Comparison of ENCODE assay signal across 1 cellular context in the genomic region with DNA sequence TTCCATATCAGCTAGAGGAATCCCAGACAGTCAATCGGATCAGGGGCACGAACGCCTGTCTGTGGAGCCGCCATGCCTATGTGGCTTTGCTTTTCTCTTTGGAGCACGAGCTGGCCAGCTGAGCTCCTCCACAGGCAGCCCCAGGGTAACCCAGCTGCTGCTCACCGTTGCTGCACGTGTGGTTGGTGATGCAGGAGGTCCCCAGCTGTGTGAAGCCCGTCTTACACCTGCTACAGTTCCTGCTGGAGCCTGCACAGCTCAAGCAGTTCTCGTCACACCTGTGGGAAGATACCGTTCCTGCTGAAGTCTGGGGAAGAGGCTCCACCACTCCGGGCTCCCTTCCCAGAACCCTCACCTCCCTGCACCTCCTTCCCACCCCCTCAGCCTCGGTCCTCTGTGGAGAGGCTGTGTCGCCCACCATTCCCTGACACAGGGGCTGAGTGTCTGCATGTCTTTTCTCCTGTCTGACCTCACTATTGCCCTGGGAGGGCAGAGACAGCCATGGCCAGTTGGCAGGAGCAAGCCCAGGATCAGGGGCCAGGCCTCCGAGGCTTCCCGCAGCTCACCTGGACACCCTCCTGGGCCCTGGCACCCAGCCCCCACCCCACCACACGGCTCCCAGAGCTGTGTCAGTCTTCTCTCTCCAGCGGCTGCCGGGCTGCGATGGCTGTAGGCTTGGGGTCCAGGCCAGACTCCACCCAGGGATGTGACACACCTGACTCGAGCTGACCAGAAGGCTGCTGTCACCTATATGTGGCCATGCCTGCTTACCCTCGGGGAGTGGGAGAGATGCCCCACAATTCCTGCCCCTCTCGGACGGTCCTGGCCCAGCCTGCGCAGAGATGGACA.
TF ChIP-seq lines count a peak whose summit lies in the region.

No MANE protein-coding gene starts in this region.

TF ChIP-seq in HCT116, 20 proteins besides CTCF, POLR2A, EP300 and RAD21:
- TF ChIP-seq, protein P1, sequence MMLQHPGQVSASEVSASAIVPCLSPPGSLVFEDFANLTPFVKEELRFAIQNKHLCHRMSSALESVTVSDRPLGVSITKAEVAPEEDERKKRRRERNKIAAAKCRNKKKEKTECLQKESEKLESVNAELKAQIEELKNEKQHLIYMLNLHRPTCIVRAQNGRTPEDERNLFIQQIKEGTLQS (IDR thresholded peaks at IDR 0.05), result no peak
- TF ChIP-seq CEBPB (IDR thresholded peaks at IDR 0.05; ENCODE audit: low read depth) (no peak), SRF (IDR thresholded peaks at IDR 0.05; ENCODE audit: low read depth) (no peak), ELF1 (IDR thresholded peaks at IDR 0.05; ENCODE audit: borderline replicate concordance, low read depth) (no peak), JUND (IDR thresholded peaks at IDR 0.05) (no peak), TCF7L2 (IDR thresholded peaks at IDR 0.05; ENCODE audit: borderline replicate concordance, extremely low read depth, insufficient read depth, insufficient read length) (no peak), CBX3 (IDR thresholded peaks at IDR 0.05; ENCODE audit: low read depth) (no peak)
